ENCODE assay signal across 8 cellular contexts in genomic region chr14:92106095-92106937, GRCh38. TPM values are rescaled to one million over a fixed set of nuclear protein-coding genes. Genes with fewer than 3 reads are reported as not detected.
DNase-seq lines count a peak whose midpoint lies in the region; ATAC-seq and TF ChIP-seq lines count a peak whose summit lies in the region.

ATXN3 (minus strand) TSS chr14:92106582; CDS start chr14:92106552, 30 bp downstream.

- ATAC-seq in HG02870 (IDR thresholded peaks at IDR 0.05; ENCODE audit: unreplicated experiment), result peak; percentile 81
- peak; percentile 96 for ATAC-seq in left ventricle myocardium superior

- no peaks in the 10 kb centered on the region for H3K27me3 ChIP-seq in prostate gland (replicated peaks; ENCODE audit: insufficient read depth)

- peak; percentile 65 for TF ChIP-seq POLR2A in prostate gland (IDR thresholded peaks at IDR 0.05)

- intact Hi-C loops in T-helper 1 cell treated with Interleukin-12 subunit alpha and Interleukin-12 subunit beta and Interleukin-4 antibody, amounts not matched to agents 30 ng/mL and 1 ng/mL, for 36 hours (cut with micrococcal nuclease), result loop anchor here (1.0 to 10.0 kb wide), 10 partner anchors 15 to 1709 kb away; partner anchors contain the start of genes CALM1, CPSF2, GOLGA5 and GON7
- intact Hi-C loops in left ventricle myocardium superior (cut with micrococcal nuclease), result no loop called here
- intact Hi-C loops in prostate gland (cut with DNase I), result loop anchor here (2.0 to 5.0 kb wide), 2 partner anchors 14 to 69 kb away; partner anchors contain the start of genes CPSF2 and NDUFB1

- in situ Hi-C loops in GM13976 (cut with MboI; ENCODE audit: low sequenced_read_pairs, unreplicated experiment), result no loop called here

- DNase-seq in GM13976 (ENCODE audit: low spot score) (peak; percentile 98), NCI-H146 treated with DMSO at 0.1 percent for 48 hours (lab: John Stamatoyannopoulos, UW; ENCODE audit: unreplicated experiment) (peak; percentile 81), amniotic stem cell (lab: John Stamatoyannopoulos, UW) (peak; percentile 99), left ventricle myocardium superior (peak; percentile 98), prostate gland (ENCODE audit: low spot score) (peak; percentile 98)

- TF ChIP-seq CTCF in GM13976 (IDR thresholded peaks at IDR 0.05; ENCODE audit: borderline replicate concordance, control extremely low read depth, extremely low read depth, insufficient read depth, missing control alignments), result peak; percentile 74
- peak; percentile 64 to 90 (median 87) for TF ChIP-seq CTCF in prostate gland (IDR thresholded peaks at IDR 0.05)

- no peaks in the 10 kb centered on the region for H3K9me3 ChIP-seq in prostate gland

- under 1% methylated on average over 39 of the region's 66 CpGs for WGBS in prostate gland
- WGBS in urinary bladder, result under 1% methylated on average over 66 of the region's 66 CpGs

- peak within 1 kb of the TSS; percentile 96 to 99 for H3K4me3 ChIP-seq in prostate gland
- H3K4me3 ChIP-seq in urinary bladder (ENCODE audit: low read depth, low read length), result peak within 1 kb of the TSS; percentile 77

- H3K4me1 ChIP-seq in prostate gland (replicated peaks) (peaks cover 3% of the 10 kb centered on the region), urinary bladder (ENCODE audit: insufficient read depth) (peaks cover 2% of the 10 kb centered on the region)

- no peaks in the 10 kb centered on the region for H3K36me3 ChIP-seq in prostate gland
- no peaks in the 10 kb centered on the region for H3K36me3 ChIP-seq in urinary bladder (ENCODE audit: insufficient read depth)

- peak within 1 kb of the TSS; percentile 96 to 98 for H3K27ac ChIP-seq in prostate gland
- H3K27ac ChIP-seq in urinary bladder (ENCODE audit: low read depth), result peak within 1 kb of the TSS; percentile 95

RNA-seq across cellular contexts. Expression of gene ATXN3, which starts in this region (rescaled TPM):
- 24.2 and 25.5 TPM in 2 replicates for total RNA-seq in T-helper 1 cell treated with Interleukin-12 subunit alpha and Interleukin-12 subunit beta and Interleukin-4 antibody, amounts not matched to agents 30 ng/mL and 1 ng/mL, for 36 hours
- total RNA-seq in left ventricle myocardium superior (15.9 TPM), prostate gland (10 to 100 TPM; 45.1 to 53.5 TPM), urinary bladder (68.0 TPM)
- polyA plus RNA-seq in urinary bladder, result 14.9 TPM

Comparison
In these comparisons a context has a peak if more than half of its experiments do, and no peak if none do; other contexts are left out.
1. Peak in every context shown above with its lines: DNase-seq, ATAC-seq, H3K4me3 ChIP-seq and H3K27ac ChIP-seq.